Comparison of ENCODE assay signal across 1 cellular context in genomic region chr9:87706066-87706739, GRCh38.
TF ChIP-seq lines count a peak whose summit lies in the region.

No MANE protein-coding gene starts in this region.

TF ChIP-seq in WTC11, 78 proteins besides CTCF, POLR2A, EP300 and RAD21 (continued from another document):
- TF ChIP-seq ARID4B (CRISPR knock-in tag; IDR thresholded peaks at IDR 0.05; ENCODE audit: borderline replicate concordance), result no peak
- TF ChIP-seq ATF1 (CRISPR knock-in tag; IDR thresholded peaks at IDR 0.05), result no peak
- no peak for TF ChIP-seq ZNF317 (CRISPR knock-in tag; IDR thresholded peaks at IDR 0.05; ENCODE audit: borderline replicate concordance, low read depth)
- TF ChIP-seq NFE2L1 (CRISPR knock-in tag; IDR thresholded peaks at IDR 0.05), result no peak
- TF ChIP-seq, protein P1, sequence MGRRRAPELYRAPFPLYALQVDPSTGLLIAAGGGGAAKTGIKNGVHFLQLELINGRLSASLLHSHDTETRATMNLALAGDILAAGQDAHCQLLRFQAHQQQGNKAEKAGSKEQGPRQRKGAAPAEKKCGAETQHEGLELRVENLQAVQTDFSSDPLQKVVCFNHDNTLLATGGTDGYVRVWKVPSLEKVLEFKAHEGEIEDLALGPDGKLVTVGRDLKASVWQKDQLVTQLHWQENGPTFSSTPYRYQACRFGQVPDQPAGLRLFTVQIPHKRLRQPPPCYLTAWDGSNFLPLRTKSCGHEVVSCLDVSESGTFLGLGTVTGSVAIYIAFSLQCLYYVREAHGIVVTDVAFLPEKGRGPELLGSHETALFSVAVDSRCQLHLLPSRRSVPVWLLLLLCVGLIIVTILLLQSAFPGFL (CRISPR knock-in tag; IDR thresholded peaks at IDR 0.05; ENCODE audit: borderline replicate concordance), result no peak
- no peak for TF ChIP-seq ETV6 (CRISPR knock-in tag; IDR thresholded peaks at IDR 0.05)
- no peak for TF ChIP-seq PRRX2 (CRISPR knock-in tag; IDR thresholded peaks at IDR 0.05)
- TF ChIP-seq, protein P2, sequence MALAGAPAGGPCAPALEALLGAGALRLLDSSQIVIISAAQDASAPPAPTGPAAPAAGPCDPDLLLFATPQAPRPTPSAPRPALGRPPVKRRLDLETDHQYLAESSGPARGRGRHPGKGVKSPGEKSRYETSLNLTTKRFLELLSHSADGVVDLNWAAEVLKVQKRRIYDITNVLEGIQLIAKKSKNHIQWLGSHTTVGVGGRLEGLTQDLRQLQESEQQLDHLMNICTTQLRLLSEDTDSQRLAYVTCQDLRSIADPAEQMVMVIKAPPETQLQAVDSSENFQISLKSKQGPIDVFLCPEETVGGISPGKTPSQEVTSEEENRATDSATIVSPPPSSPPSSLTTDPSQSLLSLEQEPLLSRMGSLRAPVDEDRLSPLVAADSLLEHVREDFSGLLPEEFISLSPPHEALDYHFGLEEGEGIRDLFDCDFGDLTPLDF (CRISPR knock-in tag; IDR thresholded peaks at IDR 0.05), result no peak
- TF ChIP-seq ERG (CRISPR knock-in tag; IDR thresholded peaks at IDR 0.05), result no peak
- no peak for TF ChIP-seq SMAD3 (CRISPR knock-in tag; IDR thresholded peaks at IDR 0.05; ENCODE audit: borderline replicate concordance)
- TF ChIP-seq NR2C2 (CRISPR knock-in tag; IDR thresholded peaks at IDR 0.05), result no peak
- no peak for TF ChIP-seq OVOL2 (CRISPR knock-in tag; IDR thresholded peaks at IDR 0.05; ENCODE audit: borderline replicate concordance)
TF ChIP-seq in WTC11: peak in this region for 0.
